In genomic region chr1:91608876-91609275, GRCh38 we compare ENCODE assay signal across 16 cellular contexts.
A peak's percentile ranks its signal among the peaks of the same experiment; 100 is the strongest.
DNase-seq lines count a peak whose midpoint lies in the region; ATAC-seq, FAIRE-seq and TF ChIP-seq lines count a peak whose summit lies in the region.
"Had no signal": no experiment of that assay in that cellular context is flagged by ENCODE, and none has a peak within 500 bp of the region (broad histone marks: within the 10 kb centered on the region; RNA-seq: fewer than 3 reads in every experiment).

No MANE protein-coding gene starts in this region.

- POLR2A ChIA-PET in MCF 10A (lab: Yijun Ruan, JAX), result interaction anchor here (0.5 to 5.4 kb wide), 10 partner anchors 39 to 1230 kb away, joined by 3 to 36 read pairs (median 6); no protein-coding TSS in a partner anchor

- intact Hi-C loops in MCF 10A (cut with micrococcal nuclease), result no loop called here
- intact Hi-C loops in breast epithelium (cut with DNase I; ENCODE audit: low total_unique reads), result no loop called here

- FAIRE-seq in GM12892 (lab: Jason Lieb, UNC), result no peak

- TF ChIP-seq CTCF in MCF 10A (IDR thresholded peaks at IDR 0.05; ENCODE audit: unreplicated experiment) (no peak), breast epithelium (IDR thresholded peaks at IDR 0.05) (no peak), foreskin fibroblast (IDR thresholded peaks at IDR 0.05; ENCODE audit: low read depth, low read length) (no peak)

- H3K27me3 ChIP-seq in breast epithelium, result no peaks in the 10 kb centered on the region
- H3K27me3 ChIP-seq: left lung, neural progenitor cell, transverse colon had no signal

- ATAC-seq in GM18873 (IDR thresholded peaks at IDR 0.05; ENCODE audit: low FRiP score, unreplicated experiment) (no peak), GM21367 (IDR thresholded peaks at IDR 0.05; ENCODE audit: unreplicated experiment) (no peak)
- ATAC-seq: Right ventricle myocardium inferior had no signal

- BruUV-seq in MCF 10A (replicated peaks; lab: Mats Ljungman, UMichigan), result no TSS peak

- no peak overlapping the region for H3K27ac ChIP-seq in breast epithelium
- H3K27ac ChIP-seq: left lung, neural progenitor cell had no signal

- H3K9me3 Mint-ChIP-seq in MCF 10A (ENCODE audit: unreplicated experiment), result no peaks in the 10 kb centered on the region
- H3K9me3 Mint-ChIP-seq: activated naive CD4-positive, alpha-beta T cell treated with anti-CD3 and anti-CD28 coated beads, Interleukin-2, amount 10 ng/mL, durations not matched to agents 7 days and 5 days; neural progenitor cell had no signal

- CTCF ChIA-PET in MCF 10A (lab: Yijun Ruan, JAX), result interaction anchor here (0.6 to 1.9 kb wide), 8 partner anchors 26 to 239 kb away, joined by 3 to 9 read pairs (median 3); no protein-coding TSS in a partner anchor

- no peaks in the 10 kb centered on the region for H3K36me3 ChIP-seq in breast epithelium
- H3K36me3 ChIP-seq: left lung, neural progenitor cell, transverse colon had no signal

- H3K9me3 ChIP-seq in breast epithelium, result no peaks in the 10 kb centered on the region
- H3K9me3 ChIP-seq: left lung, transverse colon had no signal

- peak; percentile 6 for DNase-seq in MCF 10A (ENCODE audit: unreplicated experiment)
- DNase-seq in breast epithelium (ENCODE audit: low spot score in 2 of 2), result no peak
- peak; percentile 17 for DNase-seq in RPMI7951 (ENCODE audit: low read depth)
- DNase-seq in foreskin fibroblast, result peak; percentile 64 to 83
- DNase-seq in Kasumi-1 (lab: John Stamatoyannopoulos, UW), result no peak
- DNase-seq in GM12892 (ENCODE audit: insufficient read length), result no peak
- DNase-seq: activated naive CD4-positive, alpha-beta T cell treated with anti-CD3 and anti-CD28 coated beads, Interleukin-2, amount 10 ng/mL, durations not matched to agents 7 days and 5 days; cortex of kidney; left lung; MV-4-11; NCI-H510A treated with DMSO at 0.1 percent for 48 hours; transverse colon had no signal

- H3K36me3 Mint-ChIP-seq in MCF 10A (ENCODE audit: insufficient read depth, unreplicated experiment), result no peaks in the 10 kb centered on the region
- H3K36me3 Mint-ChIP-seq: activated naive CD4-positive, alpha-beta T cell treated with anti-CD3 and anti-CD28 coated beads, Interleukin-2, amount 10 ng/mL, durations not matched to agents 7 days and 5 days; neural progenitor cell had no signal

- peaks cover 41% of the 10 kb centered on the region for H3K4me1 Mint-ChIP-seq in MCF 10A (ENCODE audit: insufficient read depth, unreplicated experiment)

- H3K27me3 Mint-ChIP-seq in MCF 10A (ENCODE audit: insufficient read depth, unreplicated experiment), result no peaks in the 10 kb centered on the region
- H3K27me3 Mint-ChIP-seq: activated naive CD4-positive, alpha-beta T cell treated with anti-CD3 and anti-CD28 coated beads, Interleukin-2, amount 10 ng/mL, durations not matched to agents 7 days and 5 days had no signal

- TF ChIP-seq POLR2A in breast epithelium (IDR thresholded peaks at IDR 0.05) (no peak), GM12892 (IDR thresholded peaks at IDR 0.05; ENCODE audit: low read depth, low read length) (no peak)

- H3K4me3 ChIP-seq in breast epithelium (no peak overlapping the region), foreskin fibroblast (ENCODE audit: low read depth in 1 of 2, low read length in 2 of 2) (no peak overlapping the region)
- H3K4me3 ChIP-seq: left lung, neural progenitor cell, transverse colon had no signal

- no peaks in the 10 kb centered on the region for H3K4me1 ChIP-seq in breast epithelium
- H3K4me1 ChIP-seq: left lung had no signal

- H3K27ac Mint-ChIP-seq in MCF 10A (ENCODE audit: low read depth, unreplicated experiment), result peak overlapping the region; percentile 74
- H3K27ac Mint-ChIP-seq: activated naive CD4-positive, alpha-beta T cell treated with anti-CD3 and anti-CD28 coated beads, Interleukin-2, amount 10 ng/mL, durations not matched to agents 7 days and 5 days; neural progenitor cell had no signal

- H3K4me3 Mint-ChIP-seq in MCF 10A (ENCODE audit: unreplicated experiment), result no peak overlapping the region
- H3K4me3 Mint-ChIP-seq: activated naive CD4-positive, alpha-beta T cell treated with anti-CD3 and anti-CD28 coated beads, Interleukin-2, amount 10 ng/mL, durations not matched to agents 7 days and 5 days; neural progenitor cell had no signal

Comparison
In these comparisons a context has a peak if more than half of its experiments do, and no peak if none do; other contexts are left out.
1. DNase-seq: peak in MCF 10A (single experiment), RPMI7951 (single experiment) and foreskin fibroblast (2 of 2); none in breast epithelium (0 of 2), Kasumi-1 (0 of 2) and GM12892 (single experiment).